12 cellular contexts compared by ENCODE assay signal in the genomic region with DNA sequence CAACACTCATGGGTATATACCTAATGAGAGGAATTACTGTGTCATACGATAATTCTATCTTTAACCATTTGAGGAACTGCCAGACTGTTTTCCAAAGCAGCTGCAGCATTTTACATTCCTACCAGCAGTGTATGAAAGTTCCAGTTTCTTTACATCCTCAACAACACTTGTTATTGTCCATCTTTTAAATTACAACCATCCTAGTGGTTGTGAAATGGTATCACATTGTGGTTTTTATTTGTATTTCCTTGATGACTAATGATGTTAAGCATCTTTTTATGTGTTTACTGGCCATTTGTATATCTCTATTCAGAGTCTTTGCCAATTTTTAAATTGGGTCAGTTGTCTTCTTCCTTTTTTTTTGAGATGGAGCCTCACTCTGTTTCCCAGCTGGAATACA. TPM values are rescaled to one million over a fixed set of nuclear protein-coding genes. Genes with fewer than 3 reads are reported as not detected.
DNase-seq lines count a peak whose midpoint lies in the region; ATAC-seq and TF ChIP-seq lines count a peak whose summit lies in the region.
"Had no signal": no experiment of that assay in that cellular context is flagged by ENCODE, and none has a peak within 500 bp of the region (broad histone marks: within the 10 kb centered on the region; RNA-seq: fewer than 3 reads in every experiment).

No MANE protein-coding gene starts in this region.

- H3K4me2 ChIP-seq in SK-N-SH = no peak overlapping the region

- TF ChIP-seq CTCF in SK-N-SH (IDR thresholded peaks at IDR 0.05) (peak; percentile 21; the same call in 1 of the 2 replicates), fibroblast of pulmonary artery (IDR thresholded peaks at IDR 0.05; ENCODE audit: low read length, missing control alignments) (peak; percentile 31), tibial artery (IDR thresholded peaks at IDR 0.05) (no peak)

- no peak for TF ChIP-seq EP300 in SK-N-SH (IDR thresholded peaks at IDR 0.05; ENCODE audit: borderline replicate concordance in 1 of 2, low read depth in 1 of 2, low read length in 1 of 2)

- H3K27ac ChIP-seq in SK-N-SH (ENCODE audit: low read depth in 2 of 2, low read length in 1 of 2) (no peak overlapping the region), SJSA1 (peak overlapping the region; percentile 68), subcutaneous abdominal adipose tissue (ENCODE audit: low read depth, low read length) (no peak overlapping the region), tibial artery (no peak overlapping the region)
- H3K27ac ChIP-seq: 22Rv1 had no signal

- H3K9me3 ChIP-seq in SK-N-SH = no peaks in the 10 kb centered on the region
- H3K9me3 ChIP-seq in SJSA1 (replicated peaks) = no peaks in the 10 kb centered on the region
- H3K9me3 ChIP-seq in subcutaneous abdominal adipose tissue (ENCODE audit: control insufficient read depth in 5 of 5, low read length in 5 of 5) = no peaks in the 10 kb centered on the region
- H3K9me3 ChIP-seq in tibial artery = no peaks in the 10 kb centered on the region

- H3K4me3 ChIP-seq in SK-N-SH (ENCODE audit: low read depth in 2 of 2, low read length in 1 of 2) (no peak overlapping the region), SJSA1 (peak overlapping the region; percentile 20), fibroblast of pulmonary artery (replicated peaks; ENCODE audit: low read depth, low read length) (no peak overlapping the region), subcutaneous abdominal adipose tissue (ENCODE audit: low read depth in 1 of 5, low read length in 5 of 5) (peak overlapping the region in 3 of 5 donors; percentile 28 to 53 (median 47)), tibial artery (no peak overlapping the region)

- no peaks in the 10 kb centered on the region for H3K27me3 ChIP-seq in SK-N-SH (ENCODE audit: insufficient read depth)
- H3K27me3 ChIP-seq in SJSA1 (replicated peaks) = no peaks in the 10 kb centered on the region
- H3K27me3 ChIP-seq in subcutaneous abdominal adipose tissue (ENCODE audit: control insufficient read depth in 5 of 5, insufficient read depth in 4 of 5, low read length in 5 of 5) = no peaks in the 10 kb centered on the region
- H3K27me3 ChIP-seq in tibial artery = no peaks in the 10 kb centered on the region

- POLR2A ChIA-PET in SK-N-SH (lab: Yijun Ruan, JAX) = no interaction called here

- peaks cover 3% of the 10 kb centered on the region for H3F3A ChIP-seq in SK-N-SH (replicated peaks; ENCODE audit: insufficient read depth)

- H3K79me2 ChIP-seq in SK-N-SH (ENCODE audit: insufficient read depth) = peaks cover 9% of the 10 kb centered on the region

- intact Hi-C loops in tibial artery (cut with DNase I; ENCODE audit: low total_unique reads) = no loop called here

- DNase-seq in SK-N-SH (no peak), SJSA1 (ENCODE audit: low read depth in 1 of 2, low spot score in 2 of 2) (peak in 1 of 2 experiments; percentile 67), fibroblast of pulmonary artery (ENCODE audit: low read depth) (peak; percentile 45), erythroblast (lab: John Stamatoyannopoulos, UW) (no peak), tibial artery (no peak)
- DNase-seq: amygdala, NCI-H187 treated with DMSO at 0.1 percent for 48 hours, T-helper 9 cell had no signal

- ATAC-seq in SK-N-SH treated with all-trans-retinoic acid at 6 μM for 48 hours (no peak), HG03354 (IDR thresholded peaks at IDR 0.05; ENCODE audit: poor library complexity, severe bottlenecking, unreplicated experiment) (no peak)

- CTCF ChIA-PET in SK-N-SH (lab: Yijun Ruan, JAX) = interaction anchor here (1.8 kb wide), 1 partner anchor 18 kb away, joined by 5 read pairs; no protein-coding TSS in a partner anchor

- no peak overlapping the region for H2AFZ ChIP-seq in SK-N-SH (ENCODE audit: low read depth)

- no peak for TF ChIP-seq POLR2A in erythroblast (IDR thresholded peaks at IDR 0.05; ENCODE audit: low read length)

- H4K20me1 ChIP-seq in SK-N-SH (ENCODE audit: insufficient read depth) = no peaks in the 10 kb centered on the region

- 70% methylated on average over 1 of the region's 1 CpG for WGBS in SK-N-SH (ENCODE audit: low lambda C conversion rate)

- no peak overlapping the region for H3K9ac ChIP-seq in SK-N-SH
- no peak overlapping the region for H3K9ac ChIP-seq in subcutaneous abdominal adipose tissue (ENCODE audit: low read length in 5 of 5)

- H3K36me3 ChIP-seq in SK-N-SH (replicated peaks in 1 of 2; ENCODE audit: control insufficient read depth in 1 of 2, insufficient read depth in 2 of 2, low read length in 1 of 2) = no peaks in the 10 kb centered on the region
- peaks cover 8% of the 10 kb centered on the region for H3K36me3 ChIP-seq in SJSA1
- no peaks in the 10 kb centered on the region for H3K36me3 ChIP-seq in subcutaneous abdominal adipose tissue (ENCODE audit: control insufficient read depth in 5 of 5, insufficient read depth in 5 of 5, low read length in 5 of 5)
- no peaks in the 10 kb centered on the region for H3K36me3 ChIP-seq in tibial artery

- H3K4me1 ChIP-seq in SK-N-SH (ENCODE audit: control insufficient read depth in 1 of 2, insufficient read depth in 2 of 2, low read depth in 1 of 2, low read length in 1 of 2) (peaks cover 3 to 12% of the 10 kb centered on the region in 2 experiments; a peak in 3 of 4 replicates), SJSA1 (replicated peaks) (peaks cover 18% of the 10 kb centered on the region), subcutaneous abdominal adipose tissue (ENCODE audit: control insufficient read depth in 5 of 5, insufficient read depth in 5 of 5, low read length in 5 of 5) (peaks cover 0 to 24% (median 16%) of the 10 kb centered on the region in 5 donors), tibial artery (peaks cover 0 to 14% (median 9%) of the 10 kb centered on the region in 4 donors)

- no peak for TF ChIP-seq RAD21 in SK-N-SH (IDR thresholded peaks at IDR 0.05; ENCODE audit: low read length)

- no peaks in the 10 kb centered on the region for H3K9me2 ChIP-seq in SK-N-SH

TF ChIP-seq in SK-N-SH, 30 proteins besides CTCF, POLR2A, EP300 and RAD21:
- TF ChIP-seq TEAD4 (IDR thresholded peaks at IDR 0.05; ENCODE audit: borderline replicate concordance, insufficient read depth) = no peak
- TF ChIP-seq FOXJ3 (CRISPR knock-in tag; IDR thresholded peaks at IDR 0.05) = no peak

TF ChIP-seq in SK-N-SH treated with all-trans-retinoic acid at 6 μM for 48 hours, 23 proteins besides CTCF, POLR2A, EP300 and RAD21:
- no peak for TF ChIP-seq ISL1 (CRISPR knock-in tag; IDR thresholded peaks at IDR 0.05)
- no peak for TF ChIP-seq ZFP3 (CRISPR knock-in tag; IDR thresholded peaks at IDR 0.05)
- TF ChIP-seq ESRRG (CRISPR knock-in tag; IDR thresholded peaks at IDR 0.05) = no peak
- TF ChIP-seq TOX (CRISPR knock-in tag; IDR thresholded peaks at IDR 0.05; ENCODE audit: borderline replicate concordance) = no peak
- TF ChIP-seq, protein P1, sequence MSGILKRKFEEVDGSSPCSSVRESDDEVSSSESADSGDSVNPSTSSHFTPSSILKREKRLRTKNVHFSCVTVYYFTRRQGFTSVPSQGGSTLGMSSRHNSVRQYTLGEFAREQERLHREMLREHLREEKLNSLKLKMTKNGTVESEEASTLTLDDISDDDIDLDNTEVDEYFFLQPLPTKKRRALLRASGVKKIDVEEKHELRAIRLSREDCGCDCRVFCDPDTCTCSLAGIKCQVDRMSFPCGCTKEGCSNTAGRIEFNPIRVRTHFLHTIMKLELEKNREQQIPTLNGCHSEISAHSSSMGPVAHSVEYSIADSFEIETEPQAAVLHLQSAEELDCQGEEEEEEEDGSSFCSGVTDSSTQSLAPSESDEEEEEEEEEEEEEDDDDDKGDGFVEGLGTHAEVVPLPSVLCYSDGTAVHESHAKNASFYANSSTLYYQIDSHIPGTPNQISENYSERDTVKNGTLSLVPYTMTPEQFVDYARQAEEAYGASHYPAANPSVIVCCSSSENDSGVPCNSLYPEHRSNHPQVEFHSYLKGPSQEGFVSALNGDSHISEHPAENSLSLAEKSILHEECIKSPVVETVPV (CRISPR knock-in tag; IDR thresholded peaks at IDR 0.05) = no peak
- TF ChIP-seq ARNTL (CRISPR knock-in tag; IDR thresholded peaks at IDR 0.05; ENCODE audit: borderline replicate concordance, low read depth) = no peak
- no peak for TF ChIP-seq TCF4 (CRISPR knock-in tag; IDR thresholded peaks at IDR 0.05; ENCODE audit: borderline replicate concordance)
- TF ChIP-seq PPARA (CRISPR knock-in tag; IDR thresholded peaks at IDR 0.05; ENCODE audit: borderline replicate concordance) = no peak
TF ChIP-seq in SK-N-SH treated with all-trans-retinoic acid at 6 μM for 48 hours: peak in this region for 0.

RNA-seq across cellular contexts. Expression of a gene that starts 4.0 kb away (rescaled TPM):
- 2.9 TPM in 2 replicates for polyA plus RNA-seq in SK-N-SH (2012; rRNA removed)
- polyA plus RNA-seq in SK-N-SH (2012; cell fraction: cytosol; rRNA removed) = 3.8 and 4.4 TPM in 2 replicates
- 0.86 and 2.0 TPM in 2 replicates for polyA plus RNA-seq in SK-N-SH (2012; cell fraction: nucleus; rRNA removed)
- total RNA-seq in SJSA1 (2014; rRNA removed; shearing (Covaris generic)) = 25.1 and 33.4 TPM in 2 replicates

RNA-seq across cellular contexts. Expression of a gene that starts 15.9 kb away (rescaled TPM):
- not detected in 2 replicates for polyA plus RNA-seq in SK-N-SH (2012; rRNA removed)
- polyA plus RNA-seq in SK-N-SH (2012; cell fraction: cytosol; rRNA removed) = 0.01 and 0.03 TPM in 2 replicates
- polyA plus RNA-seq in SK-N-SH (2012; cell fraction: nucleus; rRNA removed) = not detected in 2 replicates
- 0.16 and 1.5 TPM in 2 replicates for total RNA-seq in SJSA1 (2014; rRNA removed; shearing (Covaris generic))

RNA-seq across cellular contexts. Expression of a gene that starts 47.6 kb away (rescaled TPM):
- polyA plus RNA-seq in SK-N-SH (2012; rRNA removed) = not detected in 2 replicates
- 0.01 TPM in 1 of 2 replicates, not detected in the other for polyA plus RNA-seq in SK-N-SH (2012; cell fraction: cytosol; rRNA removed)
- polyA plus RNA-seq in SK-N-SH (2012; cell fraction: nucleus; rRNA removed) = 0.01 and 0.07 TPM in 2 replicates
- not detected in 2 replicates for total RNA-seq in SJSA1 (2014; rRNA removed; shearing (Covaris generic))

Comparison
In these comparisons a context has a peak if more than half of its experiments do, and no peak if none do; other contexts are left out.
1. H3K4me3 ChIP-seq: peak in SJSA1 (single experiment) and subcutaneous abdominal adipose tissue (3 of 5); none in SK-N-SH (0 of 2), fibroblast of pulmonary artery (single experiment) and tibial artery (0 of 2).
2. CTCF ChIP-seq: peak in SK-N-SH (single experiment) and fibroblast of pulmonary artery (single experiment); none in tibial artery (0 of 2).